In the genomic region with DNA sequence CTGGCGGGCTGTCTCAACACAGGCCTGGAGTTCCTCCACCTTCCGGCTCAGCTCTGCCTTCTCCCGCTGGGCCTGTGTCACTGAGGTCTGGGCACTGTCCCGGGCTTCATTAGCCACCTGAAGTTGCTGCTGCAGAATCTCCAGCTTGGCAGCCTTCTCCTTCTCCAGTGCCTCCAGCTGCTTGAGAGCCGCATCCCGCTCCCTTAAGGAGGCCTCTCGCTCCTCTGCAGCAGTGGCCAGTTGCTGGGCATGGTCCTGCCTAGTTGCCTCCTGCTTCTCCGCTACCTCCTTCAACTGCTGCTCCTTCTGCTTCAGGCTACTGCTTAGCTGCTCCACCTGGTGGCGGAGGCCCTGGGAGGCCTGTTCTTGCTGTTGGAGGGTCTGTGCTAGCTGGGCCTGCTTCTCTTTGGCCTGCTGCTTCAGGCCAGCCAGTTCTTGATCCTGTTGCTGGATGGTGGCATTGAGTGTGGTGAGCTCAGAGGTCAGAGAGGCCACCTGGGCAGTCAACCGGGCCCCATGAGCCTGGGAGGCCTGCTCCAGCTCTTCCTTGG, we compare ENCODE assay signal across 1 cellular context.
TF ChIP-seq lines count a peak whose summit lies in the region.

No MANE protein-coding gene starts in this region.

TF ChIP-seq in HepG2, 621 proteins besides CTCF, POLR2A, EP300 and RAD21 (continued from another document):
- TF ChIP-seq, protein P1, sequence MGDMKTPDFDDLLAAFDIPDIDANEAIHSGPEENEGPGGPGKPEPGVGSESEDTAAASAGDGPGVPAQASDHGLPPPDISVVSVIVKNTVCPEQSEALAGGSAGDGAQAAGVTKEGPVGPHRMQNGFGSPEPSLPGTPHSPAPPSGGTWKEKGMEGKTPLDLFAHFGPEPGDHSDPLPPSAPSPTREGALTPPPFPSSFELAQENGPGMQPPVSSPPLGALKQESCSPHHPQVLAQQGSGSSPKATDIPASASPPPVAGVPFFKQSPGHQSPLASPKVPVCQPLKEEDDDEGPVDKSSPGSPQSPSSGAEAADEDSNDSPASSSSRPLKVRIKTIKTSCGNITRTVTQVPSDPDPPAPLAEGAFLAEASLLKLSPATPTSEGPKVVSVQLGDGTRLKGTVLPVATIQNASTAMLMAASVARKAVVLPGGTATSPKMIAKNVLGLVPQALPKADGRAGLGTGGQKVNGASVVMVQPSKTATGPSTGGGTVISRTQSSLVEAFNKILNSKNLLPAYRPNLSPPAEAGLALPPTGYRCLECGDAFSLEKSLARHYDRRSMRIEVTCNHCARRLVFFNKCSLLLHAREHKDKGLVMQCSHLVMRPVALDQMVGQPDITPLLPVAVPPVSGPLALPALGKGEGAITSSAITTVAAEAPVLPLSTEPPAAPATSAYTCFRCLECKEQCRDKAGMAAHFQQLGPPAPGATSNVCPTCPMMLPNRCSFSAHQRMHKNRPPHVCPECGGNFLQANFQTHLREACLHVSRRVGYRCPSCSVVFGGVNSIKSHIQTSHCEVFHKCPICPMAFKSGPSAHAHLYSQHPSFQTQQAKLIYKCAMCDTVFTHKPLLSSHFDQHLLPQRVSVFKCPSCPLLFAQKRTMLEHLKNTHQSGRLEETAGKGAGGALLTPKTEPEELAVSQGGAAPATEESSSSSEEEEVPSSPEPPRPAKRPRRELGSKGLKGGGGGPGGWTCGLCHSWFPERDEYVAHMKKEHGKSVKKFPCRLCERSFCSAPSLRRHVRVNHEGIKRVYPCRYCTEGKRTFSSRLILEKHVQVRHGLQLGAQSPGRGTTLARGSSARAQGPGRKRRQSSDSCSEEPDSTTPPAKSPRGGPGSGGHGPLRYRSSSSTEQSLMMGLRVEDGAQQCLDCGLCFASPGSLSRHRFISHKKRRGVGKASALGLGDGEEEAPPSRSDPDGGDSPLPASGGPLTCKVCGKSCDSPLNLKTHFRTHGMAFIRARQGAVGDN (CRISPR knock-in tag; IDR thresholded peaks at IDR 0.05), result peak; percentile 34
- TF ChIP-seq ZBTB7A (CRISPR knock-in tag; IDR thresholded peaks at IDR 0.05), result no peak
- TF ChIP-seq STAG1 (CRISPR knock-in tag; IDR thresholded peaks at IDR 0.05), result peak; percentile 42
- peak; percentile 37 for TF ChIP-seq SMC3 (IDR thresholded peaks at IDR 0.05; ENCODE audit: low read length)
- no peak for TF ChIP-seq ZNF230 (CRISPR knock-in tag; IDR thresholded peaks at IDR 0.05)
- TF ChIP-seq KLF15 (CRISPR knock-in tag; IDR thresholded peaks at IDR 0.05; ENCODE audit: borderline replicate concordance), result no peak
- peak; percentile 29; the same call in 1 of the 2 replicates for TF ChIP-seq ZFY (CRISPR knock-in tag; IDR thresholded peaks at IDR 0.05)
- TF ChIP-seq PCBP2 (optimal IDR thresholded peaks at IDR 0.05; ENCODE audit: low read depth, low read length, poor library complexity, severe bottlenecking), result no peak
- no peak for TF ChIP-seq ZNF430 (CRISPR knock-in tag; IDR thresholded peaks at IDR 0.05)
- no peak for TF ChIP-seq TCF12 (IDR thresholded peaks at IDR 0.05)
- no peak for TF ChIP-seq TCF12 (CRISPR knock-in tag; IDR thresholded peaks at IDR 0.05)
